15 cellular contexts compared by ENCODE assay signal in the genomic region with DNA sequence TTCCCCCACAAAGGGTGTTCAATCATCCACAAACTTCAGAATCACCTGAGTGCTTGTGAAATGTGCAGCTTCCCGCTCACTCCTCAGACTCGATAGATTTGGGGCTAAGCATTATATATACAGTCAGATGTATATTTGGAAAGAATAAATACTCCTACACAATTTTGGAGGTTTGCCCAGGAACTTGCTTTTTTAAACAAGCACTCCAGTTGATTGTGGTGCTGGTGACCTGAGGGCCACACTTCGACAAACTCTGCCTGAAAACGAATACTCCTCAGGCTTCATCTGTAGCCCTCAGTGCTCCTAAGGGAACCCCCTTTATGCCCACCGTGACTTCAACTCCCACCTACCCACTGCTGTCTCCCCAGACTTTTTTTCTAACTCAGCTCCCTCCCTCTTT.
DNase-seq lines count a peak whose midpoint lies in the region; ATAC-seq, FAIRE-seq and TF ChIP-seq lines count a peak whose summit lies in the region.
"Had no signal": no experiment of that assay in that cellular context is flagged by ENCODE, and none has a peak within 500 bp of the region (broad histone marks: within the 10 kb centered on the region; RNA-seq: fewer than 3 reads in every experiment).

No MANE protein-coding gene starts in this region.

- H2BK5ac ChIP-seq in H1 (ENCODE audit: low read depth, low read length): no peak overlapping the region

- no peak overlapping the region for H2BK20ac ChIP-seq in H1 (ENCODE audit: low read length)

- H3K27ac ChIP-seq in AG04450 (ENCODE audit: low read depth, low read length) (no peak overlapping the region), H1 (ENCODE audit: low read depth, low read length) (no peak overlapping the region), left lung (peak overlapping the region in 1 of 2 donors; percentile 70)
- H3K27ac ChIP-seq: SJCRH30 had no signal

- CTCF ChIA-PET in AG04450 (lab: Charles Lee) (no interaction called here), H1 (lab: Charles Lee; ENCODE audit: partially characterized antibody) (interaction anchor here (1.3 kb wide), 1 partner anchor 138 kb away, joined by 3 read pairs; no protein-coding TSS in a partner anchor)

- TF ChIP-seq EP300 in H1 (IDR thresholded peaks at IDR 0.05; ENCODE audit: borderline replicate concordance in 1 of 2, low read depth in 2 of 2, low read length in 2 of 2): no peak

- H3K23me2 ChIP-seq in H1 (ENCODE audit: low read depth, low read length): no peaks in the 10 kb centered on the region

- no peak for TF ChIP-seq POLR2A in H1 (IDR thresholded peaks at IDR 0.05; ENCODE audit: control extremely low read depth in 1 of 2, low read depth in 2 of 2, low read length in 2 of 2)

- H4K91ac ChIP-seq in H1 (replicated peaks; ENCODE audit: insufficient read length, low read length): no peak overlapping the region

- H2AK5ac ChIP-seq in H1 (ENCODE audit: low read depth, low read length): no peak overlapping the region

- no peaks in the 10 kb centered on the region for H3K27me3 ChIP-seq in AG04450 (ENCODE audit: control insufficient read depth, insufficient read depth, low read length)
- H3K27me3 ChIP-seq in H1 (replicated peaks in 1 of 4; ENCODE audit: control insufficient read depth in 3 of 4, extremely low read depth in 1 of 4, insufficient read depth in 3 of 4, low read length in 3 of 4): no peaks in the 10 kb centered on the region; a peak in 1 of 7 replicates
- no peaks in the 10 kb centered on the region for H3K27me3 ChIP-seq in left lung

- intact Hi-C loops in left lung (cut with DNase I): no loop called here

- H3K4me1 ChIP-seq in H1 (replicated peaks in 1 of 4; ENCODE audit: control insufficient read depth in 3 of 4, insufficient read depth in 4 of 4, low read length in 3 of 4) (no peaks in the 10 kb centered on the region), left lung (peaks cover 0 to 14% of the 10 kb centered on the region in 2 donors)
- H3K4me1 ChIP-seq: HAP-1, SJCRH30 had no signal

- H3K36me3 ChIP-seq in H1 (ENCODE audit: control insufficient read depth in 2 of 4, insufficient read depth in 4 of 4, low read length in 3 of 4): no peaks in the 10 kb centered on the region; a peak in 1 of 8 replicates
- no peaks in the 10 kb centered on the region for H3K36me3 ChIP-seq in left lung
- H3K36me3 ChIP-seq: HAP-1, SJCRH30 had no signal

- TF ChIP-seq RAD21 in H1 (IDR thresholded peaks at IDR 0.05 in 1 of 2, conservative IDR thresholded peaks at IDR 0.05 in 1 of 2; ENCODE audit: low read depth in 2 of 2, low read length in 2 of 2): no peak

- H3K79me2 ChIP-seq in H1 (ENCODE audit: control insufficient read depth in 1 of 2, insufficient read depth in 2 of 2, low read length in 2 of 2): no peaks in the 10 kb centered on the region

- no peak overlapping the region for H3K4me2 ChIP-seq in H1 (ENCODE audit: insufficient read depth in 1 of 2, low read depth in 2 of 2, low read length in 2 of 2)

- H2AFZ ChIP-seq in H1 (ENCODE audit: low read length): 0 out of 2 replicates have a peak overlapping the region, but pooled peaks have one; percentile 28

- no peak overlapping the region for H3K9ac ChIP-seq in H1 (replicated peaks in 1 of 4; ENCODE audit: extremely low read depth in 1 of 4, low read depth in 3 of 4, low read length in 3 of 4)

- no peak for TF ChIP-seq CTCF in AG04450 (IDR thresholded peaks at IDR 0.05; ENCODE audit: low read depth, low read length)
- no peak for TF ChIP-seq CTCF in LNCaP clone FGC (IDR thresholded peaks at IDR 0.05; ENCODE audit: control insufficient read depth, extremely low read depth, insufficient read depth)
- TF ChIP-seq CTCF in H1 (IDR thresholded peaks at IDR 0.05; ENCODE audit: control extremely low read depth in 1 of 3, insufficient read depth in 1 of 3, low read depth in 1 of 3, low read length in 3 of 3): no peak
- TF ChIP-seq CTCF in left lung (IDR thresholded peaks at IDR 0.05): no peak

- no peak overlapping the region for H3K56ac ChIP-seq in H1 (replicated peaks; ENCODE audit: insufficient read length, low read depth, low read length)

- no peaks in the 10 kb centered on the region for H3K79me1 ChIP-seq in H1 (ENCODE audit: low read depth, low read length)

- 89% methylated on average over 5 of the region's 5 CpGs; no CpG with 5 or more reads in 1 of the 2 experiments for WGBS in H1 (ENCODE audit: extremely low coverage in 1 of 2, insufficient coverage in 1 of 2, insufficient read length in 1 of 2, insufficient replicate concordance in 2 of 2, low coverage in 1 of 2, low lambda C conversion rate in 2 of 2, missing lambda C conversion rate in 1 of 2), 2 experiments

- H3K9me3 ChIP-seq in AG04450 (ENCODE audit: control insufficient read depth, insufficient read depth, low read length): no peaks in the 10 kb centered on the region
- no peaks in the 10 kb centered on the region for H3K9me3 ChIP-seq in H1 (ENCODE audit: insufficient read depth in 2 of 2, low read depth in 1 of 2, low read length in 1 of 2)
- H3K9me3 ChIP-seq in left lung: no peaks in the 10 kb centered on the region
- H3K9me3 ChIP-seq: HAP-1, SJCRH30 had no signal

- no peak overlapping the region for H3K18ac ChIP-seq in H1 (ENCODE audit: extremely low read depth, low read length)

- H4K20me1 ChIP-seq in H1 (replicated peaks in 1 of 2; ENCODE audit: control insufficient read depth in 1 of 2, insufficient read depth in 2 of 2, low read length in 2 of 2): no peaks in the 10 kb centered on the region

- peak; percentile 47 for ATAC-seq in left lung
- no peak for ATAC-seq in GM21381 (IDR thresholded peaks at IDR 0.05; ENCODE audit: unreplicated experiment)

- H3K23ac ChIP-seq in H1 (ENCODE audit: insufficient read length): no peak overlapping the region

- no peak overlapping the region for H2BK15ac ChIP-seq in H1 (ENCODE audit: low read length)

- no peak overlapping the region for H4K8ac ChIP-seq in H1 (ENCODE audit: extremely low read depth, insufficient read depth, low read length)

- H3K4ac ChIP-seq in H1 (replicated peaks; ENCODE audit: insufficient read length, low read depth, low read length): no peak overlapping the region

- no peak for FAIRE-seq in H1 (lab: Jason Lieb, UNC)

- no peak overlapping the region for H4K5ac ChIP-seq in H1 (ENCODE audit: insufficient read length, low read depth, low read length)

- 0 out of 2 replicates have a peak overlapping the region, but pooled peaks have one; percentile 21 for H2BK12ac ChIP-seq in H1 (ENCODE audit: low read depth, low read length)

- POLR2A ChIA-PET in AG04450 (lab: Yijun Ruan, JAX) (no interaction called here), H1 (lab: Charles Lee; ENCODE audit: partially characterized antibody) (no interaction called here)

- H3K4me3 ChIP-seq in AG04450 (ENCODE audit: low read depth, low read length) (no peak overlapping the region), LNCaP clone FGC (ENCODE audit: low read depth, low read length) (no peak overlapping the region), H1 (ENCODE audit: extremely low read depth in 1 of 4, insufficient read depth in 2 of 4, low read depth in 3 of 4, low read length in 4 of 4) (no peak overlapping the region), left lung (no peak overlapping the region)
- H3K4me3 ChIP-seq: HAP-1, SJCRH30 had no signal

- H2BK120ac ChIP-seq in H1 (replicated peaks; ENCODE audit: low read depth, low read length): no peak overlapping the region

- DNase-seq in AG04450 (ENCODE audit: low read depth, low spot score) (peak; percentile 58), LNCaP clone FGC (ENCODE audit: low read depth) (peak; percentile 6), H1 (ENCODE audit: low read depth in 1 of 2, low spot score in 2 of 2) (no peak), left lung (no peak), activated gamma-delta T cell (lab: John Stamatoyannopoulos, UW) (no peak), C1 segment of cervical spinal cord (lab: John Stamatoyannopoulos, UW) (no peak)
- DNase-seq: COR-L47, EL, MV-4-11, NCI-H1417 treated with DMSO at 0.1 percent for 48 hours, NCI-H1930, NCI-H526 treated with DMSO at 0.1 percent for 48 hours, SJCRH30 had no signal

- H3K14ac ChIP-seq in H1 (ENCODE audit: insufficient read length): no peak overlapping the region

TF ChIP-seq in H1, 55 proteins besides CTCF, POLR2A, EP300 and RAD21:
- TF ChIP-seq NRF1 (IDR thresholded peaks at IDR 0.05; ENCODE audit: low read depth, low read length): no peak
- no peak for TF ChIP-seq BACH1 (IDR thresholded peaks at IDR 0.05; ENCODE audit: low read length)
- TF ChIP-seq TCF12 (IDR thresholded peaks at IDR 0.05; ENCODE audit: low read depth, low read length): no peak
- TF ChIP-seq NANOG (IDR thresholded peaks at IDR 0.05; ENCODE audit: insufficient read depth, low read depth, low read length, poor library complexity, severe bottlenecking): no peak
- TF ChIP-seq YY1 (IDR thresholded peaks at IDR 0.05; ENCODE audit: low read depth, low read length): no peak
- TF ChIP-seq SIRT6 (IDR thresholded peaks at IDR 0.05; ENCODE audit: low read length): no peak
- no peak for TF ChIP-seq USF2 (IDR thresholded peaks at IDR 0.05; ENCODE audit: low read length)
- TF ChIP-seq SP1 (IDR thresholded peaks at IDR 0.05; ENCODE audit: low read depth, low read length): no peak
- no peak for TF ChIP-seq RXRA (IDR thresholded peaks at IDR 0.05; ENCODE audit: insufficient read depth, low read depth, low read length)

Comparison
In these comparisons a context has a peak if more than half of its experiments do, and no peak if none do; other contexts are left out.
1. DNase-seq: peak in AG04450 (single experiment) and LNCaP clone FGC (single experiment); none in H1 (0 of 2), left lung (0 of 2), activated gamma-delta T cell (single experiment) and C1 segment of cervical spinal cord (0 of 14).